8 cellular contexts compared by ENCODE assay signal in genomic region chr2:9629222-9630000, GRCh38. TPM values are rescaled to one million over a fixed set of nuclear protein-coding genes. Genes with fewer than 3 reads are reported as not detected.
DNase-seq lines count a peak whose midpoint lies in the region; ATAC-seq and TF ChIP-seq lines count a peak whose summit lies in the region.

No MANE protein-coding gene starts in this region.

- H3K27ac Mint-ChIP-seq in activated naive CD4-positive, alpha-beta T cell treated with anti-CD3 and anti-CD28 coated beads, Interleukin-2, amount 50 U/mL, for 72 hours = peak overlapping the region; percentile 87 to 97

- peaks cover 41% of the 10 kb centered on the region for H3K36me3 ChIP-seq in A673 (ENCODE audit: insufficient read depth, low read length, poor library complexity, severe bottlenecking)
- peaks cover 41% of the 10 kb centered on the region for H3K36me3 ChIP-seq in HAP-1 (replicated peaks)
- no peaks in the 10 kb centered on the region; the same call in 1 of the 2 replicates for H3K36me3 ChIP-seq in iPS DF 6.9 (ENCODE audit: control insufficient read depth, insufficient read depth, low read length)
- no peaks in the 10 kb centered on the region for H3K36me3 ChIP-seq in smooth muscle cell (ENCODE audit: low read depth)

- BruUV-seq in A673 (replicated peaks; lab: Mats Ljungman, UMichigan) = TSS peak; percentile 30

- ATAC-seq in activated naive CD4-positive, alpha-beta T cell treated with anti-CD3 and anti-CD28 coated beads, Interleukin-2, amount 50 U/mL, for 72 hours = no peak

- H3K4me3 ChIP-seq in A673 (ENCODE audit: low read depth, low read length, poor library complexity, severe bottlenecking) (peak overlapping the region; percentile 79), HAP-1 (peak overlapping the region; percentile 81), iPS DF 6.9 (ENCODE audit: low read length) (peak overlapping the region; percentile 89), smooth muscle cell (peak overlapping the region; percentile 79)

- peak overlapping the region; percentile 95 for H3K4me2 ChIP-seq in smooth muscle cell

- TF ChIP-seq CTCF in A673 (conservative IDR thresholded peaks at IDR 0.05; ENCODE audit: low read depth, low read length) (no peak), smooth muscle cell (IDR thresholded peaks at IDR 0.05; ENCODE audit: borderline replicate concordance, insufficient read depth, poor library complexity, severe bottlenecking) (no peak)

- intact Hi-C loops in A673 (cut with micrococcal nuclease; ENCODE audit: unreplicated experiment) = no loop called here

- H4K20me1 ChIP-seq in smooth muscle cell (ENCODE audit: low read depth) = peaks cover 59% of the 10 kb centered on the region

- H3K27ac ChIP-seq in A673 (ENCODE audit: low read depth, low read length, poor library complexity, severe bottlenecking) = peak overlapping the region; percentile 95
- no peak overlapping the region for H3K27ac ChIP-seq in iPS DF 6.9 (ENCODE audit: low read length)
- H3K27ac ChIP-seq in smooth muscle cell (ENCODE audit: low read depth) = peak overlapping the region; percentile 87

- H3K9ac ChIP-seq in smooth muscle cell (ENCODE audit: low read depth) = peak overlapping the region; percentile 91

- CTCF ChIA-PET in A673 (lab: Charles Lee) = no interaction called here

- H3K4me1 ChIP-seq in A673 (ENCODE audit: insufficient read depth, low read length, poor library complexity, severe bottlenecking) (peaks cover 13% of the 10 kb centered on the region), HAP-1 (peaks cover 32% of the 10 kb centered on the region), iPS DF 6.9 (ENCODE audit: control insufficient read depth, insufficient read depth, low read length) (peaks cover 1% of the 10 kb centered on the region; the same call in 1 of the 2 replicates), smooth muscle cell (ENCODE audit: low read depth) (peaks cover 30% of the 10 kb centered on the region)

- POLR2A ChIA-PET in A673 (lab: Charles Lee; ENCODE audit: low non-redundant PET) = no interaction called here

- H3K79me2 ChIP-seq in smooth muscle cell (ENCODE audit: low read depth) = peaks cover 58% of the 10 kb centered on the region

- H3K9me3 ChIP-seq in A673 (ENCODE audit: low read depth, low read length, poor library complexity, severe bottlenecking) (no peaks in the 10 kb centered on the region), HAP-1 (peaks cover 7% of the 10 kb centered on the region), iPS DF 6.9 (ENCODE audit: control insufficient read depth, insufficient read depth, low read length) (no peaks in the 10 kb centered on the region), smooth muscle cell (replicated peaks; ENCODE audit: low read depth) (no peaks in the 10 kb centered on the region)

- no peak for DNase-seq in A673 (ENCODE audit: low spot score)
- no peak for DNase-seq in HAP-1 (ENCODE audit: low spot score in 2 of 2)
- no peak for DNase-seq in activated naive CD4-positive, alpha-beta T cell treated with anti-CD3 and anti-CD28 coated beads, Interleukin-2, amount 50 U/mL, for 72 hours (ENCODE audit: low spot score in 2 of 2)
- DNase-seq in iPS DF 6.9 (ENCODE audit: low read depth, low spot score) = no peak
- no peak for DNase-seq in smooth muscle cell (lab: John Stamatoyannopoulos, UW; ENCODE audit: unreplicated experiment)
- no peak for DNase-seq in NOMO-1 (lab: John Stamatoyannopoulos, UW; ENCODE audit: unreplicated experiment in 2 of 2)
- DNase-seq in cerebellar cortex (ENCODE audit: low spot score) = no peak
- DNase-seq in occipital lobe (lab: John Stamatoyannopoulos, UW) = no peak

- no CpG with 5 or more reads among the region's 13 CpGs for WGBS in iPS DF 6.9 (ENCODE audit: insufficient coverage, insufficient read length)
- 4% methylated on average over 13 of the region's 13 CpGs for WGBS in smooth muscle cell (ENCODE audit: low lambda C conversion rate)

- no peaks in the 10 kb centered on the region for H3K9me3 Mint-ChIP-seq in activated naive CD4-positive, alpha-beta T cell treated with anti-CD3 and anti-CD28 coated beads, Interleukin-2, amount 50 U/mL, for 72 hours

- no peaks in the 10 kb centered on the region for H3K27me3 ChIP-seq in A673 (replicated peaks; ENCODE audit: insufficient read depth, low read depth, low read length, poor library complexity)
- no peaks in the 10 kb centered on the region for H3K27me3 ChIP-seq in HAP-1 (ENCODE audit: low read depth)
- no peaks in the 10 kb centered on the region for H3K27me3 ChIP-seq in iPS DF 6.9 (ENCODE audit: control insufficient read depth, insufficient read depth, low read length)
- H3K27me3 ChIP-seq in smooth muscle cell (ENCODE audit: low read depth) = no peaks in the 10 kb centered on the region

- peaks cover 35 to 61% of the 10 kb centered on the region in 2 donors for H3K36me3 Mint-ChIP-seq in activated naive CD4-positive, alpha-beta T cell treated with anti-CD3 and anti-CD28 coated beads, Interleukin-2, amount 50 U/mL, for 72 hours

- H2AFZ ChIP-seq in smooth muscle cell (ENCODE audit: low read depth) = no peak overlapping the region

- in situ Hi-C loops in HAP-1 (cut with MboI; ENCODE audit: low sequenced_read_pairs) = no loop called here

- peaks cover 2% of the 10 kb centered on the region for H3F3A ChIP-seq in smooth muscle cell (ENCODE audit: low read depth)

RNA-seq across cellular contexts. Expression of gene YWHAQ, which starts 1.4 kb away (rescaled TPM):
- total RNA-seq in A673 (2021) (505 and 533 TPM in 2 replicates), smooth muscle cell (376 and 417 TPM in 2 replicates), occipital lobe (535 TPM)
- total RNA-seq in activated naive CD4-positive, alpha-beta T cell treated with anti-CD3 and anti-CD28 coated beads, Interleukin-2, amount 50 U/mL, for 72 hours = 100 to 1,000 TPM; 225 to 256 TPM
- 300 and 324 TPM in 2 replicates for polyA plus RNA-seq in smooth muscle cell
